In the genomic region with DNA sequence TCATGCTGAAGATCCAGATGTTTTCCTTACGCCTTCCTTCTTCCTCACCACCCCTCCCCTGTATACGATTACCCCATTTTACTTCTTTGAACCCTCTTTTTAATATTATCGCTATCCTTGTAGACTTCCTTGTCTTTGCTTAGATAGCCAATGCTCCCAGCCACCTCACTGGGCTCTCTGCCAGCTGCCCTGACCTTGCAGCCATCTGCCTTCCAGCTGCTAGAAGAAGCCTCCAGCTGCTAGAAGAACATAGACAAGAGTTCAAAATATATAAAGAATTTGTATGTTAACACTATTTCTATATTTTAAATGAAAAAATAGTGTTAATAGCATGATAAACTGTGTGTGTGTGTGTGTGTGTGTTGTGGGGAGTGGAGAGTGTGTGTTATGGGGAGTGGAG, we compare ENCODE assay signal across 16 cellular contexts.
A peak's percentile ranks its signal among the peaks of the same experiment; 100 is the strongest.
DNase-seq lines count a peak whose midpoint lies in the region; ATAC-seq, FAIRE-seq and TF ChIP-seq lines count a peak whose summit lies in the region.
"Had no signal": no experiment of that assay in that cellular context is flagged by ENCODE, and none has a peak within 500 bp of the region (broad histone marks: within the 10 kb centered on the region; RNA-seq: fewer than 3 reads in every experiment).

No MANE protein-coding gene starts in this region.

- BruUV-seq in HepG2 (replicated peaks; lab: Mats Ljungman, UMichigan) = no TSS peak

- TF ChIP-seq CTCF in HepG2 (CRISPR knock-in tag; IDR thresholded peaks at IDR 0.05) = no peak

- no peak for TF ChIP-seq POLR2A in HepG2 (IDR thresholded peaks at IDR 0.05; ENCODE audit: insufficient read depth in 1 of 2, low read depth in 2 of 2, low read length in 2 of 2)

- DNase-seq in DMS53 treated with DMSO at 0.1 percent for 48 hours (lab: John Stamatoyannopoulos, UW; ENCODE audit: unreplicated experiment) (peak; percentile 37), OCI-M1 (lab: John Stamatoyannopoulos, UW) (peak; percentile 69), dermis blood vessel endothelial cell (peak; percentile 23), iris pigment epithelial cell (ENCODE audit: low read depth) (peak; percentile 37), NCI-H1694 treated with DMSO at 0.1 percent for 48 hours (lab: John Stamatoyannopoulos, UW) (no peak), HepG2 (ENCODE audit: low spot score) (no peak), NCI-H2227 treated with DMSO at 0.1 percent for 48 hours (lab: John Stamatoyannopoulos, UW) (no peak)
- DNase-seq in activated naive CD4-positive, alpha-beta T cell treated with anti-CD3 and anti-CD28 coated beads, Interleukin-2, amount 50 U/mL, for 16 hours = no peak
- DNase-seq: activated CD4-positive, alpha-beta T cell treated with anti-CD3 and anti-CD28 coated beads for 1 hour; activated naive CD4-positive, alpha-beta T cell treated with anti-CD3 and anti-CD28 coated beads, Interleukin-2, amount 10 ng/mL, durations not matched to agents 7 days and 5 days; GOT3; kidney glomerular epithelial cell; NCI-H226; stimulated activated naive CD8-positive, alpha-beta T cell treated with anti-CD3 and anti-CD28 coated beads, Interleukin-15, amount 100 ng/mL, for 72 hours; T-helper 1 cell had no signal

- no peak for TF ChIP-seq EP300 in HepG2 (IDR thresholded peaks at IDR 0.05; ENCODE audit: low read depth in 2 of 2, low read length in 2 of 2)
- TF ChIP-seq EP300 in HepG2 (CRISPR knock-in tag; IDR thresholded peaks at IDR 0.05; ENCODE audit: borderline replicate concordance) = no peak

- in situ Hi-C loops in HepG2 (cut with HindIII; ENCODE audit: extremely low pct_ligation_motif_present, low pct_unique_long_range_greater_than_20kb) = loop anchor here (25.0 kb wide), 1 partner anchor 899 kb away; no protein-coding TSS in a partner anchor

- H3K4me1 ChIP-seq in HepG2 (ENCODE audit: insufficient read depth, low read length) = no peaks in the 10 kb centered on the region
- H3K4me1 ChIP-seq: uterus had no signal

- H3K4me2 ChIP-seq in HepG2 (ENCODE audit: low read depth, low read length) = no peak overlapping the region

- H3K79me2 ChIP-seq in HepG2 (ENCODE audit: insufficient read depth, low read length) = no peaks in the 10 kb centered on the region

- CTCF ChIA-PET in HepG2 (lab: Yijun Ruan, JAX; ENCODE audit: low intra/inter-chr PET ratio, low total read pairs) = no interaction called here

- ATAC-seq in HepG2 = no peak
- ATAC-seq: stimulated activated naive CD8-positive, alpha-beta T cell treated with anti-CD3 and anti-CD28 coated beads, Interleukin-15, amount 100 ng/mL, for 72 hours had no signal

- H3K27ac ChIP-seq in HepG2 (ENCODE audit: extremely low read length, insufficient read depth, low read length) = no peak overlapping the region
- H3K27ac ChIP-seq: uterus had no signal

- WGBS in HepG2 (ENCODE audit: low lambda C conversion rate) = 12% methylated on average over 3 of the region's 3 CpGs

- FAIRE-seq in HepG2 (lab: Jason Lieb, UNC) = no peak

- H3K36me3 ChIP-seq in HepG2 (replicated peaks in 1 of 2; ENCODE audit: control insufficient read depth in 1 of 2, insufficient read depth in 2 of 2, low read length in 2 of 2) = no peaks in the 10 kb centered on the region
- H3K36me3 ChIP-seq: uterus had no signal

- no peak overlapping the region for H3K9ac ChIP-seq in HepG2 (ENCODE audit: insufficient read depth, low read depth, low read length)

- POLR2A ChIA-PET in HepG2 (lab: Yijun Ruan, JAX) = no interaction called here

- H4K20me1 ChIP-seq in HepG2 (ENCODE audit: insufficient read depth, low read length) = no peaks in the 10 kb centered on the region

- TF ChIP-seq RAD21 in HepG2 (CRISPR knock-in tag; IDR thresholded peaks at IDR 0.05) = no peak

- H3K27me3 ChIP-seq in HepG2 (ENCODE audit: control insufficient read depth in 1 of 2, insufficient read depth in 2 of 2, low read length in 2 of 2) = no peaks in the 10 kb centered on the region
- H3K27me3 ChIP-seq: uterus had no signal

- H2AFZ ChIP-seq in HepG2 (ENCODE audit: low read length) = no peak overlapping the region

- no peak overlapping the region for H3K4me3 ChIP-seq in HepG2 (replicated peaks in 1 of 3; ENCODE audit: insufficient read depth in 1 of 3, low read depth in 2 of 3, low read length in 3 of 3)
- H3K4me3 ChIP-seq: uterus had no signal

- no peaks in the 10 kb centered on the region for H3K9me3 ChIP-seq in HepG2 (ENCODE audit: low read length)
- H3K9me3 ChIP-seq: uterus had no signal

- intact Hi-C loops in HepG2 (cut with micrococcal nuclease; ENCODE audit: unreplicated experiment) = loop anchor here (10.0 kb wide), 1 partner anchor 607 kb away; no protein-coding TSS in a partner anchor

TF ChIP-seq in HepG2, 621 proteins besides CTCF, POLR2A, EP300 and RAD21 (continues in another document):
- TF ChIP-seq, protein P1, sequence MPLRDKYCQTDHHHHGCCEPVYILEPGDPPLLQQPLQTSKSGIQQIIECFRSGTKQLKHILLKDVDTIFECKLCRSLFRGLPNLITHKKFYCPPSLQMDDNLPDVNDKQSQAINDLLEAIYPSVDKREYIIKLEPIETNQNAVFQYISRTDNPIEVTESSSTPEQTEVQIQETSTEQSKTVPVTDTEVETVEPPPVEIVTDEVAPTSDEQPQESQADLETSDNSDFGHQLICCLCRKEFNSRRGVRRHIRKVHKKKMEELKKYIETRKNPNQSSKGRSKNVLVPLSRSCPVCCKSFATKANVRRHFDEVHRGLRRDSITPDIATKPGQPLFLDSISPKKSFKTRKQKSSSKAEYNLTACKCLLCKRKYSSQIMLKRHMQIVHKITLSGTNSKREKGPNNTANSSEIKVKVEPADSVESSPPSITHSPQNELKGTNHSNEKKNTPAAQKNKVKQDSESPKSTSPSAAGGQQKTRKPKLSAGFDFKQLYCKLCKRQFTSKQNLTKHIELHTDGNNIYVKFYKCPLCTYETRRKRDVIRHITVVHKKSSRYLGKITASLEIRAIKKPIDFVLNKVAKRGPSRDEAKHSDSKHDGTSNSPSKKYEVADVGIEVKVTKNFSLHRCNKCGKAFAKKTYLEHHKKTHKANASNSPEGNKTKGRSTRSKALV (CRISPR knock-in tag; IDR thresholded peaks at IDR 0.05) = no peak
- no peak for TF ChIP-seq ZNF562 (CRISPR knock-in tag; IDR thresholded peaks at IDR 0.05; ENCODE audit: borderline replicate concordance)
- no peak for TF ChIP-seq HOXA5 (CRISPR knock-in tag; IDR thresholded peaks at IDR 0.05)
- TF ChIP-seq, protein P2, sequence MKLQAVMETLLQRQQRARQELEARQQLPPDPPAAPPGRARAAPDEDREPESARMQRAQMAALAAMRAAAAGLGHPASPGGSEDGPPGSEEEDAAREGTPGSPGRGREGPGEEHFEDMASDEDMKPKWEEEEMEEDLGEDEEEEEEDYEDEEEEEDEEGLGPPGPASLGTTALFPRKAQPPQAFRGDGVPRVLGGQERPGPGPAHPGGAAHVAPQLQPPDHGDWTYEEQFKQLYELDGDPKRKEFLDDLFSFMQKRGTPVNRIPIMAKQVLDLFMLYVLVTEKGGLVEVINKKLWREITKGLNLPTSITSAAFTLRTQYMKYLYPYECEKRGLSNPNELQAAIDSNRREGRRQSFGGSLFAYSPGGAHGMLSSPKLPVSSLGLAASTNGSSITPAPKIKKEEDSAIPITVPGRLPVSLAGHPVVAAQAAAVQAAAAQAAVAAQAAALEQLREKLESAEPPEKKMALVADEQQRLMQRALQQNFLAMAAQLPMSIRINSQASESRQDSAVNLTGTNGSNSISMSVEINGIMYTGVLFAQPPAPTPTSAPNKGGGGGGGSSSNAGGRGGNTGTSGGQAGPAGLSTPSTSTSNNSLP (IDR thresholded peaks at IDR 0.05; ENCODE audit: low read depth, low read length) = no peak
- TF ChIP-seq, protein P3, sequence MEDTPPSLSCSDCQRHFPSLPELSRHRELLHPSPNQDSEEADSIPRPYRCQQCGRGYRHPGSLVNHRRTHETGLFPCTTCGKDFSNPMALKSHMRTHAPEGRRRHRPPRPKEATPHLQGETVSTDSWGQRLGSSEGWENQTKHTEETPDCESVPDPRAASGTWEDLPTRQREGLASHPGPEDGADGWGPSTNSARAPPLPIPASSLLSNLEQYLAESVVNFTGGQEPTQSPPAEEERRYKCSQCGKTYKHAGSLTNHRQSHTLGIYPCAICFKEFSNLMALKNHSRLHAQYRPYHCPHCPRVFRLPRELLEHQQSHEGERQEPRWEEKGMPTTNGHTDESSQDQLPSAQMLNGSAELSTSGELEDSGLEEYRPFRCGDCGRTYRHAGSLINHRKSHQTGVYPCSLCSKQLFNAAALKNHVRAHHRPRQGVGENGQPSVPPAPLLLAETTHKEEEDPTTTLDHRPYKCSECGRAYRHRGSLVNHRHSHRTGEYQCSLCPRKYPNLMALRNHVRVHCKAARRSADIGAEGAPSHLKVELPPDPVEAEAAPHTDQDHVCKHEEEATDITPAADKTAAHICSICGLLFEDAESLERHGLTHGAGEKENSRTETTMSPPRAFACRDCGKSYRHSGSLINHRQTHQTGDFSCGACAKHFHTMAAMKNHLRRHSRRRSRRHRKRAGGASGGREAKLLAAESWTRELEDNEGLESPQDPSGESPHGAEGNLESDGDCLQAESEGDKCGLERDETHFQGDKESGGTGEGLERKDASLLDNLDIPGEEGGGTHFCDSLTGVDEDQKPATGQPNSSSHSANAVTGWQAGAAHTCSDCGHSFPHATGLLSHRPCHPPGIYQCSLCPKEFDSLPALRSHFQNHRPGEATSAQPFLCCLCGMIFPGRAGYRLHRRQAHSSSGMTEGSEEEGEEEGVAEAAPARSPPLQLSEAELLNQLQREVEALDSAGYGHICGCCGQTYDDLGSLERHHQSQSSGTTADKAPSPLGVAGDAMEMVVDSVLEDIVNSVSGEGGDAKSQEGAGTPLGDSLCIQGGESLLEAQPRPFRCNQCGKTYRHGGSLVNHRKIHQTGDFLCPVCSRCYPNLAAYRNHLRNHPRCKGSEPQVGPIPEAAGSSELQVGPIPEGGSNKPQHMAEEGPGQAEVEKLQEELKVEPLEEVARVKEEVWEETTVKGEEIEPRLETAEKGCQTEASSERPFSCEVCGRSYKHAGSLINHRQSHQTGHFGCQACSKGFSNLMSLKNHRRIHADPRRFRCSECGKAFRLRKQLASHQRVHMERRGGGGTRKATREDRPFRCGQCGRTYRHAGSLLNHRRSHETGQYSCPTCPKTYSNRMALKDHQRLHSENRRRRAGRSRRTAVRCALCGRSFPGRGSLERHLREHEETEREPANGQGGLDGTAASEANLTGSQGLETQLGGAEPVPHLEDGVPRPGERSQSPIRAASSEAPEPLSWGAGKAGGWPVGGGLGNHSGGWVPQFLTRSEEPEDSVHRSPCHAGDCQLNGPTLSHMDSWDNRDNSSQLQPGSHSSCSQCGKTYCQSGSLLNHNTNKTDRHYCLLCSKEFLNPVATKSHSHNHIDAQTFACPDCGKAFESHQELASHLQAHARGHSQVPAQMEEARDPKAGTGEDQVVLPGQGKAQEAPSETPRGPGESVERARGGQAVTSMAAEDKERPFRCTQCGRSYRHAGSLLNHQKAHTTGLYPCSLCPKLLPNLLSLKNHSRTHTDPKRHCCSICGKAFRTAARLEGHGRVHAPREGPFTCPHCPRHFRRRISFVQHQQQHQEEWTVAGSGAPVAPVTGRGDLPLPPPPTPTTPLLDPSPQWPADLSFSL (CRISPR knock-in tag; IDR thresholded peaks at IDR 0.05) = no peak

Comparison
In these comparisons a context has a peak if more than half of its experiments do, and no peak if none do; other contexts are left out.
1. DNase-seq: peak in DMS53 treated with DMSO at 0.1 percent for 48 hours (single experiment), OCI-M1 (single experiment), dermis blood vessel endothelial cell (single experiment) and iris pigment epithelial cell (single experiment); none in NCI-H1694 treated with DMSO at 0.1 percent for 48 hours (single experiment), HepG2 (single experiment), activated naive CD4-positive, alpha-beta T cell treated with anti-CD3 and anti-CD28 coated beads, Interleukin-2, amount 50 U/mL, for 16 hours (single experiment) and NCI-H2227 treated with DMSO at 0.1 percent for 48 hours (single experiment).